Comparison of ENCODE assay signal across 1 cellular context in genomic region chr9:127664678-127665507, GRCh38.
TF ChIP-seq lines count a peak whose summit lies in the region.

No MANE protein-coding gene starts in this region.

TF ChIP-seq in HepG2, 621 proteins besides CTCF, POLR2A, EP300 and RAD21 (continued from another document and continues in another):
- TF ChIP-seq, protein P1, sequence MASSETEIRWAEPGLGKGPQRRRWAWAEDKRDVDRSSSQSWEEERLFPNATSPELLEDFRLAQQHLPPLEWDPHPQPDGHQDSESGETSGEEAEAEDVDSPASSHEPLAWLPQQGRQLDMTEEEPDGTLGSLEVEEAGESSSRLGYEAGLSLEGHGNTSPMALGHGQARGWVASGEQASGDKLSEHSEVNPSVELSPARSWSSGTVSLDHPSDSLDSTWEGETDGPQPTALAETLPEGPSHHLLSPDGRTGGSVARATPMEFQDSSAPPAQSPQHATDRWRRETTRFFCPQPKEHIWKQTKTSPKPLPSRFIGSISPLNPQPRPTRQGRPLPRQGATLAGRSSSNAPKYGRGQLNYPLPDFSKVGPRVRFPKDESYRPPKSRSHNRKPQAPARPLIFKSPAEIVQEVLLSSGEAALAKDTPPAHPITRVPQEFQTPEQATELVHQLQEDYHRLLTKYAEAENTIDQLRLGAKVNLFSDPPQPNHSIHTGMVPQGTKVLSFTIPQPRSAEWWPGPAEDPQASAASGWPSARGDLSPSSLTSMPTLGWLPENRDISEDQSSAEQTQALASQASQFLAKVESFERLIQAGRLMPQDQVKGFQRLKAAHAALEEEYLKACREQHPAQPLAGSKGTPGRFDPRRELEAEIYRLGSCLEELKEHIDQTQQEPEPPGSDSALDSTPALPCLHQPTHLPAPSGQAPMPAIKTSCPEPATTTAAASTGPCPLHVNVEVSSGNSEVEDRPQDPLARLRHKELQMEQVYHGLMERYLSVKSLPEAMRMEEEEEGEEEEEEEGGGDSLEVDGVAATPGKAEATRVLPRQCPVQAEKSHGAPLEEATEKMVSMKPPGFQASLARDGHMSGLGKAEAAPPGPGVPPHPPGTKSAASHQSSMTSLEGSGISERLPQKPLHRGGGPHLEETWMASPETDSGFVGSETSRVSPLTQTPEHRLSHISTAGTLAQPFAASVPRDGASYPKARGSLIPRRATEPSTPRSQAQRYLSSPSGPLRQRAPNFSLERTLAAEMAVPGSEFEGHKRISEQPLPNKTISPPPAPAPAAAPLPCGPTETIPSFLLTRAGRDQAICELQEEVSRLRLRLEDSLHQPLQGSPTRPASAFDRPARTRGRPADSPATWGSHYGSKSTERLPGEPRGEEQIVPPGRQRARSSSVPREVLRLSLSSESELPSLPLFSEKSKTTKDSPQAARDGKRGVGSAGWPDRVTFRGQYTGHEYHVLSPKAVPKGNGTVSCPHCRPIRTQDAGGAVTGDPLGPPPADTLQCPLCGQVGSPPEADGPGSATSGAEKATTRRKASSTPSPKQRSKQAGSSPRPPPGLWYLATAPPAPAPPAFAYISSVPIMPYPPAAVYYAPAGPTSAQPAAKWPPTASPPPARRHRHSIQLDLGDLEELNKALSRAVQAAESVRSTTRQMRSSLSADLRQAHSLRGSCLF (CRISPR knock-in tag; IDR thresholded peaks at IDR 0.05; ENCODE audit: borderline replicate concordance): no peak
- TF ChIP-seq ZNF205 (CRISPR knock-in tag; IDR thresholded peaks at IDR 0.05) (no peak), ZNF101 (CRISPR knock-in tag; IDR thresholded peaks at IDR 0.05; ENCODE audit: borderline replicate concordance, low read depth) (no peak), FOSL1 (CRISPR knock-in tag; IDR thresholded peaks at IDR 0.05; ENCODE audit: borderline replicate concordance) (no peak), GZF1 (CRISPR knock-in tag; IDR thresholded peaks at IDR 0.05) (no peak), ZNF660 (CRISPR knock-in tag; IDR thresholded peaks at IDR 0.05; ENCODE audit: borderline replicate concordance, low read depth) (no peak), NFE2L1 (CRISPR knock-in tag; IDR thresholded peaks at IDR 0.05; ENCODE audit: borderline replicate concordance) (no peak), HOXA3 (CRISPR knock-in tag; IDR thresholded peaks at IDR 0.05) (peak; percentile 44; the same call in 1 of the 2 replicates), ZNF501 (CRISPR knock-in tag; IDR thresholded peaks at IDR 0.05) (no peak), ZSCAN25 (CRISPR knock-in tag; IDR thresholded peaks at IDR 0.05) (no peak), RARG (CRISPR knock-in tag; IDR thresholded peaks at IDR 0.05; ENCODE audit: low read depth) (no peak), HMG20B (CRISPR knock-in tag; conservative IDR thresholded peaks at IDR 0.05) (no peak), KDM5B (CRISPR knock-in tag; IDR thresholded peaks at IDR 0.05; ENCODE audit: borderline replicate concordance) (no peak), MYNN (CRISPR knock-in tag; IDR thresholded peaks at IDR 0.05; ENCODE audit: low read depth) (no peak), ZNF746 (CRISPR knock-in tag; IDR thresholded peaks at IDR 0.05) (no peak), MED8 (CRISPR knock-in tag; IDR thresholded peaks at IDR 0.05; ENCODE audit: insufficient replicate concordance) (no peak), FOXO1 (CRISPR knock-in tag; IDR thresholded peaks at IDR 0.05) (0 out of 2 replicates have a peak, but pooled peaks have one; percentile 39), GATAD2A (CRISPR knock-in tag; IDR thresholded peaks at IDR 0.05) (peak; percentile 54), ZNF790 (CRISPR knock-in tag; IDR thresholded peaks at IDR 0.05; ENCODE audit: borderline replicate concordance) (no peak), MED1 (CRISPR knock-in tag; IDR thresholded peaks at IDR 0.05) (peak; percentile 68), PAXIP1 (CRISPR knock-in tag; conservative IDR thresholded peaks at IDR 0.05) (peak; percentile 84), KDM5A (IDR thresholded peaks at IDR 0.05; ENCODE audit: borderline replicate concordance, low read length) (no peak), GPBP1L1 (CRISPR knock-in tag; IDR thresholded peaks at IDR 0.05) (no peak), TEAD3 (CRISPR knock-in tag; optimal IDR thresholded peaks at IDR 0.05; ENCODE audit: borderline replicate concordance) (peak; percentile 78), MAX (IDR thresholded peaks at IDR 0.05) (peak; percentile 69), FOXA1 (IDR thresholded peaks at IDR 0.05) (no peak), FOXA1 (CRISPR knock-in tag; IDR thresholded peaks at IDR 0.05) (no peak), PHF8 (CRISPR knock-in tag; IDR thresholded peaks at IDR 0.05) (no peak), CCDC6 (CRISPR knock-in tag; IDR thresholded peaks at IDR 0.05) (no peak), CHCHD3 (CRISPR knock-in tag; IDR thresholded peaks at IDR 0.05) (no peak), IRF2 (CRISPR knock-in tag; IDR thresholded peaks at IDR 0.05) (0 out of 2 replicates have a peak, but pooled peaks have one; percentile 26), ZNF431 (CRISPR knock-in tag; IDR thresholded peaks at IDR 0.05; ENCODE audit: borderline replicate concordance, low read depth) (no peak), ZSCAN20 (CRISPR knock-in tag; IDR thresholded peaks at IDR 0.05; ENCODE audit: borderline replicate concordance) (no peak), RELA (CRISPR knock-in tag; IDR thresholded peaks at IDR 0.05) (no peak), ZNF740 (CRISPR knock-in tag; IDR thresholded peaks at IDR 0.05) (no peak), ZNF709 (CRISPR knock-in tag; IDR thresholded peaks at IDR 0.05) (no peak), ZNF414 (CRISPR knock-in tag; IDR thresholded peaks at IDR 0.05) (no peak), GABPA (IDR thresholded peaks at IDR 0.05; ENCODE audit: low read depth, low read length) (no peak), GABPA (CRISPR knock-in tag; IDR thresholded peaks at IDR 0.05; ENCODE audit: low read depth) (no peak; the same call in 1 of the 2 replicates)
- TF ChIP-seq, protein P2, sequence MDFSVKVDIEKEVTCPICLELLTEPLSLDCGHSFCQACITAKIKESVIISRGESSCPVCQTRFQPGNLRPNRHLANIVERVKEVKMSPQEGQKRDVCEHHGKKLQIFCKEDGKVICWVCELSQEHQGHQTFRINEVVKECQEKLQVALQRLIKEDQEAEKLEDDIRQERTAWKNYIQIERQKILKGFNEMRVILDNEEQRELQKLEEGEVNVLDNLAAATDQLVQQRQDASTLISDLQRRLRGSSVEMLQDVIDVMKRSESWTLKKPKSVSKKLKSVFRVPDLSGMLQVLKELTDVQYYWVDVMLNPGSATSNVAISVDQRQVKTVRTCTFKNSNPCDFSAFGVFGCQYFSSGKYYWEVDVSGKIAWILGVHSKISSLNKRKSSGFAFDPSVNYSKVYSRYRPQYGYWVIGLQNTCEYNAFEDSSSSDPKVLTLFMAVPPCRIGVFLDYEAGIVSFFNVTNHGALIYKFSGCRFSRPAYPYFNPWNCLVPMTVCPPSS (IDR thresholded peaks at IDR 0.05): no peak
- TF ChIP-seq, protein P3, sequence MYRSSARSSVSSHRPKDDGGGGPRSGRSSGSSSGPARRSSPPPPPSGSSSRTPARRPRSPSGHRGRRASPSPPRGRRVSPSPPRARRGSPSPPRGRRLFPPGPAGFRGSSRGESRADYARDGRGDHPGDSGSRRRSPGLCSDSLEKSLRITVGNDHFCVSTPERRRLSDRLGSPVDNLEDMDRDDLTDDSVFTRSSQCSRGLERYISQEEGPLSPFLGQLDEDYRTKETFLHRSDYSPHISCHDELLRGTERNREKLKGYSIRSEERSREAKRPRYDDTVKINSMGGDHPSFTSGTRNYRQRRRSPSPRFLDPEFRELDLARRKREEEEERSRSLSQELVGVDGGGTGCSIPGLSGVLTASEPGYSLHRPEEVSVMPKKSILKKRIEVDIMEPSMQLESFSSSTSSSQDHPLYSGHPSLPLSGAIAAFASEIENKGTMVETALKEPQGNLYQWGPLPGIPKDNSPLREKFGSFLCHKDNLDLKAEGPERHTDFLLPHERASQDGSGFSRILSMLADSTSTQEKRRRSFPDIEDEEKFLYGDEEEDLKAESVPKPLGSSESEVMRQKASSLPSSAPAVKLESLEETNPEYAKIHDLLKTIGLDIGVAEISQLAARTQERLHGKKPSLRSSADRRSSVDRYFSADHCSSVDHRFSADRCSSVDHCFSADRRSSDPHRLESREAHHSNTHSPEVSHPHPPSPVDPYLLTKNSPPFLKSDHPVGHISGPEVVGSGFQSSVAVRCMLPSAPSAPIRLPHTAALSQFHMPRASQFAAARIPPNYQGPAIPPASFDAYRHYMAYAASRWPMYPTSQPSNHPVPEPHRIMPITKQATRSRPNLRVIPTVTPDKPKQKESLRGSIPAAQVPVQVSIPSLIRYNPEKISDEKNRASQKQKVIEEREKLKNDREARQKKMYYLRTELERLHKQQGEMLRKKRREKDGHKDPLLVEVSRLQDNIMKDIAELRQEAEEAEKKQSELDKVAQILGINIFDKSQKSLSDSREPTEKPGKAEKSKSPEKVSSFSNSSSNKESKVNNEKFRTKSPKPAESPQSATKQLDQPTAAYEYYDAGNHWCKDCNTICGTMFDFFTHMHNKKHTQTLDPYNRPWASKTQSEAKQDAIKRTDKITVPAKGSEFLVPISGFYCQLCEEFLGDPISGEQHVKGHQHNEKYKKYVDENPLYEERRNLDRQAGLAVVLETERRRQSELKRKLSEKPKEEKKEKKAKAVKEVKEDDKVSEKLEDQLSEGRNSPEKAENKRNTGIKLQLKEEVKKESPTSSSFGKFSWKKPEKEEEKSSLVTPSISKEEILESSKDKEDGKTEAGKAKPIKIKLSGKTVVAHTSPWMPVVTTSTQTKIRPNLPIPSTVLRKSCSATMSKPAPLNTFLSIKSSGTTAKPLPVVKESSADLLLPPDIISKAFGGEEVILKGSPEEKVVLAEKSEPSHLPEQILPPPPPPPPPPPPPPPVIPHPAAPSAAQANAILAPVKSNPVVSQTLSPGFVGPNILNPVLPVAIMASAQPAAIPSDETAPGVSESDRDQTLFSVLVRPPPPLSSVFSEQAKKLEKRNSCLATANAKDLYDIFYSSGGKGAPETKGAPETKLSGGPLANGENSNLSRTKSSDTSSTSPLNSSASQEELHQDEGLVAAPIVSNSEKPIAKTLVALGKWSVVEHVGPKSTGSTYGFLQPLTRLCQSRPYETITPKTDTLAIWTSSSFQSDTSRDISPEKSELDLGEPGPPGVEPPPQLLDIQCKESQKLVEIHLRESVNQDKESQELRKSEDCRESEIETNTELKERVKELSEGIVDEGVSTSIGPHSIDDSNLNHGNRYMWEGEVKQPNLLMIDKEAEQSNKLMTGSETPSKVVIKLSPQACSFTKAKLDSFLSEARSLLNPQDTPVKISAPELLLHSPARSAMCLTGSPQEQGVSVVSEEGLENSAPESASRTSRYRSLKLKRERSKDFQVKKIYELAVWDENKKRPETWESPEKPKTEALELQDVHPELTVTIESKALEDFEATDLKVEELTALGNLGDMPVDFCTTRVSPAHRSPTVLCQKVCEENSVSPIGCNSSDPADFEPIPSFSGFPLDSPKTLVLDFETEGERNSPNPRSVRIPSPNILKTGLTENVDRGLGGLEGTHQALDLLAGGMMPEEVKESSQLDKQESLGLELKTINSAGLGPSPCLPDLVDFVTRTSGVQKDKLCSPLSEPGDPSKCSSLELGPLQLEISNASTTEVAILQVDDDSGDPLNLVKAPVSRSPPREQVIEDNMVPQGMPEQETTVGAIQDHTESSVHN (CRISPR knock-in tag; IDR thresholded peaks at IDR 0.05): no peak
- TF ChIP-seq, protein P4, sequence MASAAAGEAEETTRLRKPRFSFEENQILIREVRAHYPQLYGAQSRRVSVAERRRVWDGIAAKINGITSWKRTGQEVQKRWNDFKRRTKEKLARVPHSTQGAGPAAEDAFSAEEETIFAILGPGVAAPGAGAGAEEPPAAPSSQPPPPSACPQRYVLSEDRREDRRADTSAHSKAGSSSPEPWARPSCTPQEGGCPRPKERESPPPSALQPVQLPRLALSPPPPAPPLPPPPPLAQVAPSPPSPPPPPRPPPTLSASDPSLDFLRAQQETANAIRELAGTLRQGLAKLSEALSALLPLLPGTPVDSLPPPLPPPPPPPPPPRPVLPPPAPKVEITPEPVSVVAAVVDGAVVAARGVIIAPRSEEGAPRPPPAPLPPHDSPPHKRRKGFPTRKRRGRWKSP (CRISPR knock-in tag; IDR thresholded peaks at IDR 0.05): no peak
